ENCODE assay signal across 9 cellular contexts in genomic region chr11:134578807-134579708, GRCh38.
A peak's percentile ranks its signal among the peaks of the same experiment; 100 is the strongest.
DNase-seq lines count a peak whose midpoint lies in the region; ATAC-seq, FAIRE-seq and TF ChIP-seq lines count a peak whose summit lies in the region.
"Had no signal": no experiment of that assay in that cellular context is flagged by ENCODE, and none has a peak within 500 bp of the region (broad histone marks: within the 10 kb centered on the region; RNA-seq: fewer than 3 reads in every experiment).

No MANE protein-coding gene starts in this region.

- intact Hi-C loops in CD4-positive, alpha-beta T cell (cut with DNase I, micrococcal nuclease): no loop called here

- peaks cover 22% of the 10 kb centered on the region for H3K27me3 Mint-ChIP-seq in CD4-positive, alpha-beta T cell

- peak; percentile 17; the same call in 1 of the 2 replicates for TF ChIP-seq CTCF in GM12875 (IDR thresholded peaks at IDR 0.05; ENCODE audit: borderline replicate concordance, insufficient read depth, low read depth, low read length)
- no peak for TF ChIP-seq CTCF in CD4-positive, alpha-beta T cell (IDR thresholded peaks at IDR 0.05)

- no peaks in the 10 kb centered on the region for H3K9me3 ChIP-seq in CD4-positive, alpha-beta T cell (ENCODE audit: control insufficient read depth, low read length)
- H3K9me3 ChIP-seq: A549 had no signal

- H3K36me3 Mint-ChIP-seq in CD4-positive, alpha-beta T cell (ENCODE audit: low read depth): no peaks in the 10 kb centered on the region

- peaks cover 4% of the 10 kb centered on the region for H3K27me3 ChIP-seq in CD4-positive, alpha-beta T cell (ENCODE audit: control insufficient read depth, insufficient read depth, low read length)

- no peak overlapping the region for H3K27ac Mint-ChIP-seq in CD4-positive, alpha-beta T cell

- no peak for TF ChIP-seq POLR2A in GM12892 (IDR thresholded peaks at IDR 0.05; ENCODE audit: low read depth, low read length)

- H3K4me1 Mint-ChIP-seq in CD4-positive, alpha-beta T cell (ENCODE audit: low read depth): peaks cover 6% of the 10 kb centered on the region

- no peaks in the 10 kb centered on the region for H3K9me3 Mint-ChIP-seq in CD4-positive, alpha-beta T cell

- DNase-seq in NCI-H2107 treated with DMSO at 0.1 percent for 48 hours (lab: John Stamatoyannopoulos, UW; ENCODE audit: unreplicated experiment) (peak; percentile 7), NCI-H2107 (lab: John Stamatoyannopoulos, UW) (no peak), SW480 (ENCODE audit: low spot score) (peak; percentile 32), mesenteric fat pad (ENCODE audit: low spot score) (peak; percentile 71), GM12892 (ENCODE audit: insufficient read length) (no peak), NCI-H446 treated with DMSO at 0.1 percent for 48 hours (lab: John Stamatoyannopoulos, UW) (no peak)
- DNase-seq in CD4-positive, alpha-beta T cell: no peak

- POLR2A ChIA-PET in CD4-positive, alpha-beta T cell (lab: Charles Lee): no interaction called here

- FAIRE-seq in GM12892 (lab: Jason Lieb, UNC): no peak
- FAIRE-seq: A549 had no signal

- no peak overlapping the region for H3K27ac ChIP-seq in CD4-positive, alpha-beta T cell (ENCODE audit: low read depth, low read length)
- H3K27ac ChIP-seq: A549 had no signal

- no peak overlapping the region for H3K4me3 ChIP-seq in GM12875 (ENCODE audit: low read depth, low read length)
- H3K4me3 ChIP-seq: A549 had no signal

- CTCF ChIA-PET in CD4-positive, alpha-beta T cell (lab: Charles Lee): no interaction called here

- ATAC-seq in CD4-positive, alpha-beta T cell (ENCODE audit: poor library complexity): no peak

- H3K4me3 Mint-ChIP-seq in CD4-positive, alpha-beta T cell: no peak overlapping the region

Comparison
In these comparisons a context has a peak if more than half of its experiments do, and no peak if none do; other contexts are left out.
1. DNase-seq: peak in NCI-H2107 treated with DMSO at 0.1 percent for 48 hours (single experiment), SW480 (single experiment) and mesenteric fat pad (single experiment); none in NCI-H2107 (single experiment), GM12892 (single experiment), NCI-H446 treated with DMSO at 0.1 percent for 48 hours (single experiment) and CD4-positive, alpha-beta T cell (0 of 10).